ENCODE assay signal across 28 cellular contexts in the genomic region with DNA sequence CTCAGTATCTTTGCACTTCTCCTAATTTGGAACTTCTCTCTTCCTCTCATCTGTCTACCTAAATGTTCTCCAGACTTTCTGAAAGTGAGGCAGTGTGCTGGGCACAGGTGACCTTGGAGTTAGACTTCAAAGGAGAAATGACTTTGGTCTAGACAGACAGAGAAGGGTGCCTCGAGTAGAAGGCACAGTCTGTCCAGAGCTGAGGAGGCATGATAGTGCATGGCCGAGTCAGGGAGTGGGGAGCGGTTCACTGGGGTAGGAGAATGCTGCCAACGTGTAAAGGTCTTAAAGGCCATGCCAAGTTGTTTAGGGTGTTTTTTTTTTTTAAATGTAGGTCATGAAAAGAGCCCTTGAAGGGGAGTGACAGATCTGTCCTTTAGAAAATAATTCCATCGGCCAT. TPM values are rescaled to one million over a fixed set of nuclear protein-coding genes. Genes with fewer than 3 reads are reported as not detected.
DNase-seq lines count a peak whose midpoint lies in the region; ATAC-seq and TF ChIP-seq lines count a peak whose summit lies in the region.
"Had no signal": no experiment of that assay in that cellular context is flagged by ENCODE, and none has a peak within 500 bp of the region (broad histone marks: within the 10 kb centered on the region; RNA-seq: fewer than 3 reads in every experiment).

No MANE protein-coding gene starts in this region.

- peaks cover 4% of the 10 kb centered on the region for H3K4me1 Mint-ChIP-seq in activated T-cell treated with anti-CD3 and anti-CD28 coated beads, Interleukin-2, amount 50 U/mL, for 72 hours (ENCODE audit: low read depth)
- H3K4me1 Mint-ChIP-seq in progenitor cell of endocrine pancreas (ENCODE audit: low read depth), result peaks cover 3% of the 10 kb centered on the region
- peaks cover 3% of the 10 kb centered on the region for H3K4me1 Mint-ChIP-seq in activated CD8-positive, alpha-beta T cell treated with anti-CD3 and anti-CD28 coated beads for 36 hours (ENCODE audit: low read depth)
- H3K4me1 Mint-ChIP-seq in naive thymus-derived CD8-positive, alpha-beta T cell, result peaks cover 4 to 13% (median 10%) of the 10 kb centered on the region in 4 donors
- H3K4me1 Mint-ChIP-seq: CD14-positive monocyte had no signal

- no peak overlapping the region for H3K4me3 ChIP-seq in thyroid gland (replicated peaks in 1 of 3)

- WGBS in thyroid gland, 2 donors, result 43 to 47% methylated on average over 5 of the region's 5 CpGs

- no peak for ATAC-seq in activated T-cell treated with anti-CD3 and anti-CD28 coated beads, Interleukin-2, amount 50 U/mL, for 72 hours (replicated peaks in 1 of 2)
- ATAC-seq in activated CD8-positive, alpha-beta T cell treated with anti-CD3 and anti-CD28 coated beads for 36 hours, result no peak
- ATAC-seq in HG03135 (IDR thresholded peaks at IDR 0.05; ENCODE audit: unreplicated experiment), result no peak
- no peak for ATAC-seq in naive thymus-derived CD8-positive, alpha-beta T cell
- ATAC-seq: HCT116 had no signal

- no peak for TF ChIP-seq CTCF in VCaP (conservative IDR thresholded peaks at IDR 0.05)
- TF ChIP-seq CTCF in progenitor cell of endocrine pancreas (IDR thresholded peaks at IDR 0.05; ENCODE audit: unreplicated experiment), result no peak
- no peak for TF ChIP-seq CTCF in thyroid gland (IDR thresholded peaks at IDR 0.05)
- TF ChIP-seq CTCF in activated CD8-positive, alpha-beta T cell treated with anti-CD3 and anti-CD28 coated beads for 36 hours (IDR thresholded peaks at IDR 0.05), result no peak

- H3K27me3 Mint-ChIP-seq in activated T-cell treated with anti-CD3 and anti-CD28 coated beads, Interleukin-2, amount 50 U/mL, for 72 hours (ENCODE audit: low read depth), result no peaks in the 10 kb centered on the region
- no peaks in the 10 kb centered on the region for H3K27me3 Mint-ChIP-seq in progenitor cell of endocrine pancreas
- H3K27me3 Mint-ChIP-seq in activated CD8-positive, alpha-beta T cell treated with anti-CD3 and anti-CD28 coated beads for 36 hours, result no peaks in the 10 kb centered on the region
- H3K27me3 Mint-ChIP-seq in naive thymus-derived CD8-positive, alpha-beta T cell, result peaks cover 0 to under 1% (median 0%) of the 10 kb centered on the region in 5 donors

- no peaks in the 10 kb centered on the region for H3K27me3 ChIP-seq in thyroid gland

- no peaks in the 10 kb centered on the region for H3K36me3 Mint-ChIP-seq in activated T-cell treated with anti-CD3 and anti-CD28 coated beads, Interleukin-2, amount 50 U/mL, for 72 hours (ENCODE audit: insufficient read depth in 2 of 2)
- H3K36me3 Mint-ChIP-seq in progenitor cell of endocrine pancreas (ENCODE audit: insufficient read depth), result no peaks in the 10 kb centered on the region
- H3K36me3 Mint-ChIP-seq in activated CD8-positive, alpha-beta T cell treated with anti-CD3 and anti-CD28 coated beads for 36 hours (ENCODE audit: low read depth), result no peaks in the 10 kb centered on the region
- H3K36me3 Mint-ChIP-seq in naive thymus-derived CD8-positive, alpha-beta T cell, result no peaks in the 10 kb centered on the region
- H3K36me3 Mint-ChIP-seq: CD14-positive monocyte; CD8-positive, alpha-beta memory T cell had no signal

- intact Hi-C loops in thyroid gland (cut with DNase I), result no loop called here
- intact Hi-C loops in activated CD8-positive, alpha-beta T cell treated with anti-CD3 and anti-CD28 coated beads for 36 hours (cut with micrococcal nuclease), result no loop called here

- no peaks in the 10 kb centered on the region for H3K9me3 Mint-ChIP-seq in activated T-cell treated with anti-CD3 and anti-CD28 coated beads, Interleukin-2, amount 50 U/mL, for 72 hours
- no peaks in the 10 kb centered on the region for H3K9me3 Mint-ChIP-seq in progenitor cell of endocrine pancreas (ENCODE audit: low read depth)
- no peaks in the 10 kb centered on the region for H3K9me3 Mint-ChIP-seq in activated CD8-positive, alpha-beta T cell treated with anti-CD3 and anti-CD28 coated beads for 36 hours
- no peaks in the 10 kb centered on the region for H3K9me3 Mint-ChIP-seq in naive thymus-derived CD8-positive, alpha-beta T cell
- H3K9me3 Mint-ChIP-seq: CD14-positive monocyte; CD8-positive, alpha-beta memory T cell; IgD-negative memory B cell had no signal

- peaks cover 17 to 22% of the 10 kb centered on the region in 2 donors for H3K4me1 ChIP-seq in thyroid gland

- DNase-seq in activated T-cell treated with anti-CD3 and anti-CD28 coated beads, Interleukin-2, amount 50 U/mL, for 72 hours, result no peak
- DNase-seq in activated T-cell treated with anti-CD3 and anti-CD28 coated beads, Interleukin-2, amount 50 U/mL, for 1 hour, result no peak
- DNase-seq in progenitor cell of endocrine pancreas (ENCODE audit: low spot score, unreplicated experiment), result no peak
- DNase-seq in thyroid gland, result peak; percentile 55 to 56
- DNase-seq in activated CD8-positive, alpha-beta T cell treated with anti-CD3 and anti-CD28 coated beads for 36 hours, result no peak
- DNase-seq in naive thymus-derived CD8-positive, alpha-beta T cell, result no peak
- DNase-seq: CD8-positive, alpha-beta memory T cell; DMS153; DND-41; NCI-H1048; NCI-H1417 treated with DMSO at 0.1 percent for 48 hours; NCI-H1694 treated with DMSO at 0.1 percent for 48 hours; NCI-H2081; NCI-H2227 treated with DMSO at 0.1 percent for 48 hours; NCI-H69; RPMI8226; SHP77 had no signal

- POLR2A ChIA-PET in activated CD8-positive, alpha-beta T cell treated with anti-CD3 and anti-CD28 coated beads for 36 hours (lab: Charles Lee), result no interaction called here
- POLR2A ChIA-PET in naive thymus-derived CD8-positive, alpha-beta T cell (lab: Charles Lee), result no interaction called here

- no peaks in the 10 kb centered on the region for H3K9me3 ChIP-seq in thyroid gland

- no peak overlapping the region for H3K4me3 Mint-ChIP-seq in activated T-cell treated with anti-CD3 and anti-CD28 coated beads, Interleukin-2, amount 50 U/mL, for 72 hours
- no peak overlapping the region for H3K4me3 Mint-ChIP-seq in progenitor cell of endocrine pancreas (ENCODE audit: low read depth)
- H3K4me3 Mint-ChIP-seq in activated CD8-positive, alpha-beta T cell treated with anti-CD3 and anti-CD28 coated beads for 36 hours, result no peak overlapping the region
- H3K4me3 Mint-ChIP-seq in naive thymus-derived CD8-positive, alpha-beta T cell, result no peak overlapping the region
- H3K4me3 Mint-ChIP-seq: B cell; CD14-positive monocyte; CD8-positive, alpha-beta memory T cell; IgD-negative memory B cell had no signal

- no peaks in the 10 kb centered on the region for H3K36me3 ChIP-seq in thyroid gland

- H3K27ac ChIP-seq in VCaP (peak overlapping the region; percentile 1; the same call in 1 of the 2 replicates), thyroid gland (peak overlapping the region in 2 of 3 donors; percentile 9 to 52)
- H3K27ac ChIP-seq: 22Rv1, HL-60, KMS-11 had no signal

- peak overlapping the region; percentile 44 for H3K27ac Mint-ChIP-seq in activated T-cell treated with anti-CD3 and anti-CD28 coated beads, Interleukin-2, amount 50 U/mL, for 72 hours
- peak overlapping the region; percentile 26 for H3K27ac Mint-ChIP-seq in progenitor cell of endocrine pancreas
- no peak overlapping the region for H3K27ac Mint-ChIP-seq in activated CD8-positive, alpha-beta T cell treated with anti-CD3 and anti-CD28 coated beads for 36 hours
- peak overlapping the region in 1 of 10 donors; percentile 73 for H3K27ac Mint-ChIP-seq in naive thymus-derived CD8-positive, alpha-beta T cell
- H3K27ac Mint-ChIP-seq: B cell had no signal

- CTCF ChIA-PET in activated CD8-positive, alpha-beta T cell treated with anti-CD3 and anti-CD28 coated beads for 36 hours (lab: Charles Lee), result no interaction called here

- TF ChIP-seq POLR2A in thyroid gland (IDR thresholded peaks at IDR 0.05), result no peak

RNA-seq across cellular contexts. Expression of a gene that starts 17.3 kb away (rescaled TPM):
- total RNA-seq in activated T-cell treated with anti-CD3 and anti-CD28 coated beads, Interleukin-2, amount 50 U/mL, for 72 hours, result 1 to 10 TPM; 3.3 to 4.0 TPM
- total RNA-seq in progenitor cell of endocrine pancreas (29.6 and 32.6 TPM in 2 replicates), thyroid gland (100 to 1,000 TPM; 157 to 385 (median 177) TPM)
- total RNA-seq in activated CD8-positive, alpha-beta T cell treated with anti-CD3 and anti-CD28 coated beads for 36 hours, result 10 to 100 TPM in 1 of 2 experiments, 1 to 10 TPM in 1; 9.5 to 10.1 TPM
- total RNA-seq in naive thymus-derived CD8-positive, alpha-beta T cell, result 1 to 10 TPM; 1.3 to 2.5 TPM
- 1 to 10 TPM in 2 of 3 donors, under 1 TPM in 1; 0.21 to 7.5 (median 4.4) TPM for polyA plus RNA-seq in naive thymus-derived CD8-positive, alpha-beta T cell
- total RNA-seq: H4, NCI-H460 had no signal

Comparison
In these comparisons a context has a peak if more than half of its experiments do, and no peak if none do; other contexts are left out.
1. DNase-seq: peak in thyroid gland (2 of 2); none in activated T-cell treated with anti-CD3 and anti-CD28 coated beads, Interleukin-2, amount 50 U/mL, for 72 hours (0 of 2), activated T-cell treated with anti-CD3 and anti-CD28 coated beads, Interleukin-2, amount 50 U/mL, for 1 hour (single experiment), progenitor cell of endocrine pancreas (single experiment), activated CD8-positive, alpha-beta T cell treated with anti-CD3 and anti-CD28 coated beads for 36 hours (single experiment) and naive thymus-derived CD8-positive, alpha-beta T cell (0 of 10).